ENCODE assay signal across 1 cellular context in genomic region chr10:33071857-33072256, GRCh38.
TF ChIP-seq lines count a peak whose summit lies in the region.

No MANE protein-coding gene starts in this region.

TF ChIP-seq in GM23338, 12 proteins besides CTCF, POLR2A, EP300 and RAD21 (continued from another document):
- TF ChIP-seq, protein P1, sequence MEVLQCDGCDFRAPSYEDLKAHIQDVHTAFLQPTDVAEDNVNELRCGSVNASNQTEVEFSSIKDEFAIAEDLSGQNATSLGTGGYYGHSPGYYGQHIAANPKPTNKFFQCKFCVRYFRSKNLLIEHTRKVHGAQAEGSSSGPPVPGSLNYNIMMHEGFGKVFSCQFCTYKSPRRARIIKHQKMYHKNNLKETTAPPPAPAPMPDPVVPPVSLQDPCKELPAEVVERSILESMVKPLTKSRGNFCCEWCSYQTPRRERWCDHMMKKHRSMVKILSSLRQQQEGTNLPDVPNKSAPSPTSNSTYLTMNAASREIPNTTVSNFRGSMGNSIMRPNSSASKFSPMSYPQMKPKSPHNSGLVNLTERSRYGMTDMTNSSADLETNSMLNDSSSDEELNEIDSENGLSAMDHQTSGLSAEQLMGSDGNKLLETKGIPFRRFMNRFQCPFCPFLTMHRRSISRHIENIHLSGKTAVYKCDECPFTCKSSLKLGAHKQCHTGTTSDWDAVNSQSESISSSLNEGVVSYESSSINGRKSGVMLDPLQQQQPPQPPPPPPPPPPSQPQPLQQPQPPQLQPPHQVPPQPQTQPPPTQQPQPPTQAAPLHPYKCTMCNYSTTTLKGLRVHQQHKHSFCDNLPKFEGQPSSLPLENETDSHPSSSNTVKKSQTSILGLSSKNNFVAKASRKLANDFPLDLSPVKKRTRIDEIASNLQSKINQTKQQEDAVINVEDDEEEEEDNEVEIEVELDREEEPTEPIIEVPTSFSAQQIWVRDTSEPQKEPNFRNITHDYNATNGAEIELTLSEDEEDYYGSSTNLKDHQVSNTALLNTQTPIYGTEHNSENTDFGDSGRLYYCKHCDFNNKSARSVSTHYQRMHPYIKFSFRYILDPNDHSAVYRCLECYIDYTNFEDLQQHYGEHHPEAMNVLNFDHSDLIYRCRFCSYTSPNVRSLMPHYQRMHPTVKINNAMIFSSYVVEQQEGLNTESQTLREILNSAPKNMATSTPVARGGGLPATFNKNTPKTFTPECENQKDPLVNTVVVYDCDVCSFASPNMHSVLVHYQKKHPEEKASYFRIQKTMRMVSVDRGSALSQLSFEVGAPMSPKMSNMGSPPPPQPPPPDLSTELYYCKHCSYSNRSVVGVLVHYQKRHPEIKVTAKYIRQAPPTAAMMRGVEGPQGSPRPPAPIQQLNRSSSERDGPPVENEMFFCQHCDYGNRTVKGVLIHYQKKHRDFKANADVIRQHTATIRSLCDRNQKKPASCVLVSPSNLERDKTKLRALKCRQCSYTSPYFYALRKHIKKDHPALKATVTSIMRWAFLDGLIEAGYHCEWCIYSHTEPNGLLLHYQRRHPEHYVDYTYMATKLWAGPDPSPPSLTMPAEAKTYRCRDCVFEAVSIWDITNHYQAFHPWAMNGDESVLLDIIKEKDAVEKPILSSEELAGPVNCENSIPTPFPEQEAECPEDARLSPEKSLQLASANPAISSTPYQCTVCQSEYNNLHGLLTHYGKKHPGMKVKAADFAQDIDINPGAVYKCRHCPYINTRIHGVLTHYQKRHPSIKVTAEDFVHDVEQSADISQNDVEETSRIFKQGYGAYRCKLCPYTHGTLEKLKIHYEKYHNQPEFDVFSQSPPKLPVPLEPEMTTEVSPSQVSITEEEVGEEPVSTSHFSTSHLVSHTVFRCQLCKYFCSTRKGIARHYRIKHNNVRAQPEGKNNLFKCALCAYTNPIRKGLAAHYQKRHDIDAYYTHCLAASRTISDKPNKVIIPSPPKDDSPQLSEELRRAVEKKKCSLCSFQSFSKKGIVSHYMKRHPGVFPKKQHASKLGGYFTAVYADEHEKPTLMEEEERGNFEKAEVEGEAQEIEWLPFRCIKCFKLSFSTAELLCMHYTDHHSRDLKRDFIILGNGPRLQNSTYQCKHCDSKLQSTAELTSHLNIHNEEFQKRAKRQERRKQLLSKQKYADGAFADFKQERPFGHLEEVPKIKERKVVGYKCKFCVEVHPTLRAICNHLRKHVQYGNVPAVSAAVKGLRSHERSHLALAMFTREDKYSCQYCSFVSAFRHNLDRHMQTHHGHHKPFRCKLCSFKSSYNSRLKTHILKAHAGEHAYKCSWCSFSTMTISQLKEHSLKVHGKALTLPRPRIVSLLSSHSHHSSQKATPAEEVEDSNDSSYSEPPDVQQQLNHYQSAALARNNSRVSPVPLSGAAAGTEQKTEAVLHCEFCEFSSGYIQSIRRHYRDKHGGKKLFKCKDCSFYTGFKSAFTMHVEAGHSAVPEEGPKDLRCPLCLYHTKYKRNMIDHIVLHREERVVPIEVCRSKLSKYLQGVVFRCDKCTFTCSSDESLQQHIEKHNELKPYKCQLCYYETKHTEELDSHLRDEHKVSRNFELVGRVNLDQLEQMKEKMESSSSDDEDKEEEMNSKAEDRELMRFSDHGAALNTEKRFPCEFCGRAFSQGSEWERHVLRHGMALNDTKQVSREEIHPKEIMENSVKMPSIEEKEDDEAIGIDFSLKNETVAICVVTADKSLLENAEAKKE (CRISPR knock-in tag; IDR thresholded peaks at IDR 0.05), result no peak
- TF ChIP-seq POLR2AphosphoS5 (IDR thresholded peaks at IDR 0.05; ENCODE audit: low read depth) (no peak), ZNF114 (CRISPR knock-in tag; IDR thresholded peaks at IDR 0.05) (no peak), CREB1 (CRISPR knock-in tag; IDR thresholded peaks at IDR 0.05; ENCODE audit: low read depth) (no peak), ZNF331 (CRISPR knock-in tag; IDR thresholded peaks at IDR 0.05; ENCODE audit: low read depth) (no peak)
- TF ChIP-seq, protein P2, sequence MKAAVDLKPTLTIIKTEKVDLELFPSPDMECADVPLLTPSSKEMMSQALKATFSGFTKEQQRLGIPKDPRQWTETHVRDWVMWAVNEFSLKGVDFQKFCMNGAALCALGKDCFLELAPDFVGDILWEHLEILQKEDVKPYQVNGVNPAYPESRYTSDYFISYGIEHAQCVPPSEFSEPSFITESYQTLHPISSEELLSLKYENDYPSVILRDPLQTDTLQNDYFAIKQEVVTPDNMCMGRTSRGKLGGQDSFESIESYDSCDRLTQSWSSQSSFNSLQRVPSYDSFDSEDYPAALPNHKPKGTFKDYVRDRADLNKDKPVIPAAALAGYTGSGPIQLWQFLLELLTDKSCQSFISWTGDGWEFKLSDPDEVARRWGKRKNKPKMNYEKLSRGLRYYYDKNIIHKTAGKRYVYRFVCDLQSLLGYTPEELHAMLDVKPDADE (IDR thresholded peaks at IDR 0.05), result no peak
